In genomic region chr12:49791156-49791555, GRCh38 we compare ENCODE assay signal across 24 cellular contexts.
"Had no signal": no experiment of that assay in that cellular context is flagged by ENCODE, and none has a peak within 500 bp of the region (broad histone marks: within the 10 kb centered on the region; RNA-seq: fewer than 3 reads in every experiment).

No MANE protein-coding gene starts in this region.

- H3K4me1 ChIP-seq: breast epithelium, esophagus squamous epithelium, gastrocnemius medialis, left ventricle myocardium inferior, thyroid gland had no signal

- H3K36me3 ChIP-seq: breast epithelium had no signal

- DNase-seq: activated CD4-positive, alpha-beta T cell treated with anti-CD3 and anti-CD28 coated beads for 4 hours; activated CD4-positive, alpha-beta T cell treated with anti-CD3 and anti-CD28 coated beads, Interleukin-2, amount 50 U/mL, for 48 hours; activated CD4-positive, CD25-positive, alpha-beta regulatory T cell; activated CD8-positive, alpha-beta memory T cell treated with anti-CD3 and anti-CD28 coated beads, Interleukin-2, amount 50 U/mL, for 48 hours; activated naive CD4-positive, alpha-beta T cell treated with anti-CD3 and anti-CD28 coated beads for 36 hours; activated naive CD8-positive, alpha-beta T cell treated with anti-CD3 and anti-CD28 coated beads, Interleukin-2, amount 10 ng/mL, durations not matched to agents 7 days and 5 days; activated T-cell treated with anti-CD3 and anti-CD28 coated beads, Interleukin-2, amount 50 U/mL, for 48 hours; amniotic stem cell; effector memory CD4-positive, alpha-beta T cell; esophagus squamous epithelium; gastrocnemius medialis; hippocampal formation; kidney glomerular epithelial cell; left ventricle myocardium inferior; occipital lobe; retina; stimulated activated CD4-positive, alpha-beta T cell treated with anti-CD3 and anti-CD28 coated beads, Interleukin-4, amount 100 ng/mL, for 4 hours; substantia nigra; T-helper 17 cell; thyroid gland had no signal

- H3K4me3 ChIP-seq: breast epithelium, esophagus squamous epithelium, gastrocnemius medialis, left ventricle myocardium inferior, thyroid gland had no signal

- H3K4me1 Mint-ChIP-seq: activated naive CD8-positive, alpha-beta T cell treated with anti-CD3 and anti-CD28 coated beads, Interleukin-2, amount 10 ng/mL, durations not matched to agents 7 days and 5 days; central memory CD8-positive, alpha-beta T cell had no signal

- H3K9me3 ChIP-seq: breast epithelium, esophagus squamous epithelium, gastrocnemius medialis, thyroid gland had no signal

- H3K27ac Mint-ChIP-seq: activated naive CD4-positive, alpha-beta T cell treated with anti-CD3 and anti-CD28 coated beads for 36 hours; activated naive CD8-positive, alpha-beta T cell treated with anti-CD3 and anti-CD28 coated beads, Interleukin-2, amount 10 ng/mL, durations not matched to agents 7 days and 5 days; T-helper 17 cell had no signal

- H3K27me3 ChIP-seq: breast epithelium, esophagus squamous epithelium, gastrocnemius medialis, thyroid gland had no signal

- H3K36me3 Mint-ChIP-seq: activated naive CD8-positive, alpha-beta T cell treated with anti-CD3 and anti-CD28 coated beads, Interleukin-2, amount 10 ng/mL, durations not matched to agents 7 days and 5 days had no signal

- H3K27ac ChIP-seq: breast epithelium, esophagus squamous epithelium, gastrocnemius medialis, left ventricle myocardium inferior, thyroid gland had no signal

- H3K4me3 Mint-ChIP-seq: activated naive CD4-positive, alpha-beta T cell treated with anti-CD3 and anti-CD28 coated beads for 36 hours; activated naive CD8-positive, alpha-beta T cell treated with anti-CD3 and anti-CD28 coated beads, Interleukin-2, amount 10 ng/mL, durations not matched to agents 7 days and 5 days; central memory CD8-positive, alpha-beta T cell; stimulated activated naive CD8-positive, alpha-beta T cell treated with anti-CD3 and anti-CD28 coated beads, Interleukin-15, Interleukin-2, amounts not matched to agents 100 ng/mL and 50 ng/mL, for 24 hours; T-helper 17 cell had no signal

- ATAC-seq: gastrocnemius medialis, T-helper 17 cell had no signal

- H3K9me3 Mint-ChIP-seq: activated naive CD8-positive, alpha-beta T cell treated with anti-CD3 and anti-CD28 coated beads, Interleukin-2, amount 10 ng/mL, durations not matched to agents 7 days and 5 days had no signal

- H3K27me3 Mint-ChIP-seq: activated naive CD8-positive, alpha-beta T cell treated with anti-CD3 and anti-CD28 coated beads, Interleukin-2, amount 10 ng/mL, durations not matched to agents 7 days and 5 days; central memory CD8-positive, alpha-beta T cell; progenitor cell of endocrine pancreas; stimulated activated naive CD8-positive, alpha-beta T cell treated with anti-CD3 and anti-CD28 coated beads, Interleukin-15, Interleukin-2, amounts not matched to agents 100 ng/mL and 50 ng/mL, for 24 hours; T-helper 17 cell had no signal
